ENCODE assay signal across 1 cellular context in the genomic region with DNA sequence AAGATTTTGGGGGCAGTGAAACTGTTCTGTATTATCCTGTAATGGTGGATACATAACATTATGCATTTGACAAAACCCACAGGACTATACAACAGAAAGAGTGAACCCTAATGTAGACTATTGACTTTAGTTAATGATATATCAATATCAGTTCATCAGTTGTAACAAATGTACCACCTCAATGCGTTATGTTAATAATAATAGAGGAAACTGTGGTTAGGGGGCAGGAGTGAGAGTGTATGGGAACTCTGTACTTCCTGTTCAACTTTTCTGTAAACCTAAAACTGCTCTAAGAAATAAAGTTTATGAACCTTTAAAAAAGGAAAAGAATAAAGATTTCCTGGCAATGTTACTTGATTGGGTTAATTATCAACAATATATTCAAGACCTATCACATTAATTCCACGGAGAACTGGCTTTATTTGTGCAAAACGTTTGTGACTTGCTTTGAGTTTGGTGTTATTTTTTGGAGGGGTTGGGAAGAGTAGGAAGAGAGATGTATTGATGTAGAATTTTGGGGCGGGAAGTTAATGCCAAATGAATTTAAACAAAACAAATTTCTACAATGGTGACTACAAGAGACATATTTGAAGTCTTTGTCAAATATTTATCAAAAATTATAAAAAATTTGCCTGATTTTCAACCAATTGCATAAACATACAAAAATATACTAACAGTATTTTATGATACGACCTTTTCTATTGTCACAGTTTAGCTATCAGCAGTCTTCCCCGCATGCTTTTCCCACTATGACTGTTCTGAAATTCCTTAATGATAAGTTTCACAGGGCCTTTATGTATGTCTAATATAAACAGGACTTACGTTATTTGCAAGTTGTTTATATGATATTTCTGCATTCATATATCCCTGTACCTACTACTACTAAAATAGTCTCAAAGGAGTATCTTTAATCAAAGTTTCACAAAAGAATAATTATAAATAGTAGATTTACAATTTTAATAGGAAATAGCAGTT.
TF ChIP-seq lines count a peak whose summit lies in the region.

No MANE protein-coding gene starts in this region.

TF ChIP-seq in K562, 482 proteins besides CTCF, POLR2A, EP300 and RAD21 (continued from another document):
- TF ChIP-seq AFF1 (IDR thresholded peaks at IDR 0.05; ENCODE audit: low read depth in 1 of 2, partially characterized antibody in 2 of 2) (peak; percentile 32 to 64), NRF1 (conservative IDR thresholded peaks at IDR 0.05 in 1 of 2, IDR thresholded peaks at IDR 0.05 in 1 of 2) (no peak), BACH1 (tag; IDR thresholded peaks at IDR 0.05) (0 out of 2 replicates have a peak, but pooled peaks have one; percentile 10), LCOR (CRISPR knock-in tag; IDR thresholded peaks at IDR 0.05) (no peak), DDX20 (tag; IDR thresholded peaks at IDR 0.05; ENCODE audit: low read depth) (peak; percentile 38; the same call in 1 of the 2 replicates), MLLT1 (IDR thresholded peaks at IDR 0.05) (peak in 1 of 2 experiments; percentile 71; a peak in 1 of 4 replicates), NCOA6 (IDR thresholded peaks at IDR 0.05) (no peak), ZNF224 (CRISPR knock-in tag; IDR thresholded peaks at IDR 0.05) (no peak), ILK (tag; IDR thresholded peaks at IDR 0.05; ENCODE audit: borderline replicate concordance, low read depth) (no peak), RHOXF2B (CRISPR knock-in tag; conservative IDR thresholded peaks at IDR 0.05) (no peak), ZNF121 (CRISPR knock-in tag; conservative IDR thresholded peaks at IDR 0.05) (no peak), SMARCB1 (IDR thresholded peaks at IDR 0.05; ENCODE audit: insufficient read length, low read depth) (no peak), MEF2A (IDR thresholded peaks at IDR 0.05; ENCODE audit: control insufficient read depth, low read depth, low read length) (no peak), HES1 (IDR thresholded peaks at IDR 0.05; ENCODE audit: low read depth) (0 out of 2 replicates have a peak, but pooled peaks have one; percentile 14), ZNF75A (CRISPR knock-in tag; IDR thresholded peaks at IDR 0.05) (0 out of 2 replicates have a peak, but pooled peaks have one; percentile 53), SNRNP70 (optimal IDR thresholded peaks at IDR 0.05; ENCODE audit: low read depth, low read length) (no peak), POLR2G (IDR thresholded peaks at IDR 0.05; ENCODE audit: low read depth, low read length) (0 out of 2 replicates have a peak, but pooled peaks have one; percentile 15), BMI1 (IDR thresholded peaks at IDR 0.05; ENCODE audit: low read length) (no peak), POU5F1 (IDR thresholded peaks at IDR 0.05; ENCODE audit: borderline replicate concordance, low read depth, low read length, partially characterized antibody) (no peak), RBFOX2 (IDR thresholded peaks at IDR 0.05; ENCODE audit: low read depth, low read length) (peak; percentile 36; the same call in 1 of the 2 replicates), ZNF263 (CRISPR knock-in tag; IDR thresholded peaks at IDR 0.05; ENCODE audit: borderline replicate concordance) (no peak), SETDB1 (IDR thresholded peaks at IDR 0.05; ENCODE audit: low read length) (no peak)
